In the genomic region with DNA sequence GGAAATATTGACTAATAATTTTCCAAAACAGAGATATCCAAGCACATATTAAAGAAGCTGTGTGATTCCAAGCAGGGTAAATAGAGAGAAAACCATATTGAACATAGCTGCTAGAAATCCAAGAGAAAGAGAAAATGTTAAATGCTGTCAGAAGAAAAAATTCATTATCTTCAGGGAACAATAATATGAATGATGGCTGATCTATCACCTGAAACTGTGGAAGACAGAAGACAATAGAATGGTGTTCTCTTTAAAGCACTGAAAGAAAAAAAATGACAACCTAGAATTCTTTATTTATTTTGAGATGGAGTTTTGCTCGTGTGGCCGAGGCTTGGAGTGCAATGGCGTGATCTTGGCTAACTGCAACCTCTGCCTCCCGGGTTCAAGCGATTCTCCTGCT, we compare ENCODE assay signal across 16 cellular contexts. TPM values are rescaled to one million over a fixed set of nuclear protein-coding genes. Genes with fewer than 3 reads are reported as not detected.
"Had no signal": no experiment of that assay in that cellular context is flagged by ENCODE, and none has a peak within 500 bp of the region (broad histone marks: within the 10 kb centered on the region; RNA-seq: fewer than 3 reads in every experiment).

No MANE protein-coding gene starts in this region.

- H3K9me3 ChIP-seq: body of pancreas, left ventricle myocardium inferior had no signal

- H3K27me3 ChIP-seq: body of pancreas, SJCRH30 had no signal

- H3K27me3 Mint-ChIP-seq: activated CD4-positive, alpha-beta memory T cell treated with anti-CD3 and anti-CD28 coated beads for 36 hours; activated naive CD4-positive, alpha-beta T cell treated with anti-CD3 and anti-CD28 coated beads, Interleukin-2, amount 10 ng/mL, durations not matched to agents 7 days and 5 days had no signal

- H3K4me1 ChIP-seq: SJCRH30 had no signal

- ATAC-seq: body of pancreas, sciatic nerve had no signal

- H3K27ac ChIP-seq: body of pancreas, left ventricle myocardium inferior, SJCRH30 had no signal

- DNase-seq: activated CD4-positive, alpha-beta memory T cell treated with anti-CD3 and anti-CD28 coated beads for 36 hours; activated CD4-positive, alpha-beta T cell treated with anti-CD3 and anti-CD28 coated beads for 1 hour; activated naive CD4-positive, alpha-beta T cell treated with anti-CD3 and anti-CD28 coated beads, Interleukin-2, amount 10 ng/mL, durations not matched to agents 7 days and 5 days; amniotic stem cell; body of pancreas; caudate nucleus; cortex of kidney; effector CD8-positive, alpha-beta T cell; foreskin fibroblast; left ventricle myocardium inferior; SJCRH30; SW 1271; T-helper 9 cell had no signal

- H3K4me3 ChIP-seq: body of pancreas, left ventricle myocardium inferior, SJCRH30 had no signal

- H3K4me3 Mint-ChIP-seq: activated CD4-positive, alpha-beta memory T cell treated with anti-CD3 and anti-CD28 coated beads for 36 hours; activated naive CD4-positive, alpha-beta T cell treated with anti-CD3 and anti-CD28 coated beads, Interleukin-2, amount 10 ng/mL, durations not matched to agents 7 days and 5 days; activated T-helper 1 cell treated with anti-CD3 and anti-CD28 coated beads, Interleukin-12 subunit alpha, Interleukin-12 subunit beta, Interleukin-2, Interleukin-4 antibody, amounts not matched to agents 30 ng/mL and 10 ng/mL and 1 ng/mL, durations not matched to agents 14 hours and 24 hours and 36 hours had no signal

- H3K27ac Mint-ChIP-seq: activated naive CD4-positive, alpha-beta T cell treated with anti-CD3 and anti-CD28 coated beads, Interleukin-2, amount 10 ng/mL, durations not matched to agents 7 days and 5 days; activated T-helper 1 cell treated with anti-CD3 and anti-CD28 coated beads, Interleukin-12 subunit alpha, Interleukin-12 subunit beta, Interleukin-2, Interleukin-4 antibody, amounts not matched to agents 30 ng/mL and 10 ng/mL and 1 ng/mL, durations not matched to agents 14 hours and 24 hours and 36 hours had no signal

- H3K9me3 Mint-ChIP-seq: activated CD4-positive, alpha-beta memory T cell treated with anti-CD3 and anti-CD28 coated beads for 36 hours; activated naive CD4-positive, alpha-beta T cell treated with anti-CD3 and anti-CD28 coated beads, Interleukin-2, amount 10 ng/mL, durations not matched to agents 7 days and 5 days; activated T-helper 1 cell treated with anti-CD3 and anti-CD28 coated beads, Interleukin-12 subunit alpha, Interleukin-12 subunit beta, Interleukin-2, Interleukin-4 antibody, amounts not matched to agents 30 ng/mL and 10 ng/mL and 1 ng/mL, durations not matched to agents 14 hours and 24 hours and 36 hours had no signal

- H3K36me3 ChIP-seq: left ventricle myocardium inferior had no signal

RNA-seq across cellular contexts. Expression of a gene that starts 41.7 kb away (rescaled TPM):
- total RNA-seq: kidney epithelial cell had no signal
